Comparison of ENCODE assay signal across 8 cellular contexts in the genomic region with DNA sequence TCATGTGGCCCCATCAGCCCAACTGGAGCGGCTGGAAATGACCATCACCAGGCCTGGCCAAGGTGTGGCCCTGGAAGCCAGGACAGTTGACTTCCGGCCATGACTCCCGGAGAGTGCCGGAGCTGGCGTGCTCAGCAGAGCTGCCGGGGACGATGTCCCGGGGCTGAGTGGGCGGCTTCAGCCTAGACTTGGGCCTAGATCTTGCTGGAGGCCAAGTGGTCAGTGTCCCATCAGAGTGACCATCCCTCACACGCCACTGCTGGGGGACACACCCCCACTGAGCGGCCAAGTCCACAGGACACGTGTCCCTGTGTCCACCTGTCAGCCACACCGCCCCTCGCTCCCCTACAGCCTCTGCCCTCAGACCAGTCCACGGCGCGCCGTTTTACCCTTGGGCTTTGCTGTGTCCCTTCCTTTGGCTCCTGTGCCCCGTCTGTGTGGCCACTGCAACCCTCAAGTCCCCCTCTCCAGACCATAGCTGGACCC. TPM values are rescaled to one million over a fixed set of nuclear protein-coding genes. Genes with fewer than 3 reads are reported as not detected.
DNase-seq lines count a peak whose midpoint lies in the region; ATAC-seq and TF ChIP-seq lines count a peak whose summit lies in the region.

No MANE protein-coding gene starts in this region.

- peaks cover 0 to 14% (median 4%) of the 10 kb centered on the region in 4 donors for H3K36me3 ChIP-seq in upper lobe of left lung

- H3K4me3 ChIP-seq in upper lobe of left lung, result peak overlapping the region; percentile 27 to 57 (median 54)

- peaks cover 4% of the 10 kb centered on the region for H3K36me3 Mint-ChIP-seq in activated naive CD4-positive, alpha-beta T cell treated with anti-CD3 and anti-CD28 coated beads for 36 hours (ENCODE audit: low read depth)

- H3K27ac Mint-ChIP-seq in activated naive CD4-positive, alpha-beta T cell treated with anti-CD3 and anti-CD28 coated beads for 36 hours, result no peak overlapping the region

- peaks cover 25% of the 10 kb centered on the region for H3K4me1 Mint-ChIP-seq in activated naive CD4-positive, alpha-beta T cell treated with anti-CD3 and anti-CD28 coated beads for 36 hours (ENCODE audit: low read depth)

- TF ChIP-seq POLR2A in upper lobe of left lung (IDR thresholded peaks at IDR 0.05), result no peak

- CTCF ChIA-PET in activated naive CD4-positive, alpha-beta T cell treated with anti-CD3 and anti-CD28 coated beads for 36 hours (lab: Charles Lee), result interaction anchor here (0.6 to 1.8 kb wide), 3 partner anchors 10 to 192 kb away, joined by 3 to 7 read pairs (median 3); no protein-coding TSS in a partner anchor

- ATAC-seq in upper lobe of left lung (ENCODE audit: low FRiP score in 2 of 2), result no peak

- H3K4me1 ChIP-seq in upper lobe of left lung, result peaks cover 42 to 61% (median 50%) of the 10 kb centered on the region in 4 donors

- no peak for TF ChIP-seq CTCF in upper lobe of left lung (IDR thresholded peaks at IDR 0.05)

- H3K27me3 Mint-ChIP-seq in activated naive CD4-positive, alpha-beta T cell treated with anti-CD3 and anti-CD28 coated beads for 36 hours (ENCODE audit: low read depth), result no peaks in the 10 kb centered on the region

- intact Hi-C loops in activated naive CD4-positive, alpha-beta T cell treated with anti-CD3 and anti-CD28 coated beads for 36 hours (cut with micrococcal nuclease), result no loop called here

- TF ChIP-seq EP300 in upper lobe of left lung (IDR thresholded peaks at IDR 0.05), result no peak

- 84 to 91% methylated on average over 11 to 18 of the region's 19 CpGs for WGBS in upper lobe of left lung, 2 donors

- H3K9me3 ChIP-seq in upper lobe of left lung, result no peaks in the 10 kb centered on the region

- no peaks in the 10 kb centered on the region for H3K9me3 Mint-ChIP-seq in activated naive CD4-positive, alpha-beta T cell treated with anti-CD3 and anti-CD28 coated beads for 36 hours

- H3K27me3 ChIP-seq in upper lobe of left lung, result no peaks in the 10 kb centered on the region

- H3K4me3 Mint-ChIP-seq in activated naive CD4-positive, alpha-beta T cell treated with anti-CD3 and anti-CD28 coated beads for 36 hours, result peak overlapping the region; percentile 34

- H3K27ac ChIP-seq in cingulate gyrus (ENCODE audit: low read depth, low read length) (peak overlapping the region; percentile 94), upper lobe of left lung (peak overlapping the region; percentile 90 to 96 (median 94))

- DNase-seq in activated naive CD4-positive, alpha-beta T cell treated with anti-CD3 and anti-CD28 coated beads for 36 hours, result peak; percentile 11
- DNase-seq in activated naive CD4-positive, alpha-beta T cell treated with anti-CD3 and anti-CD28 coated beads, Interleukin-2, amount 50 U/mL, for 16 hours, result no peak
- peak; percentile 27 for DNase-seq in mucosa of gallbladder (ENCODE audit: low spot score)
- DNase-seq in upper lobe of left lung, result no peak
- DNase-seq in stimulated activated CD4-positive, alpha-beta T cell treated with anti-CD3 and anti-CD28 coated beads, Interleukin-4, amount 100 ng/mL, for 4 hours, result no peak
- DNase-seq in HT-29 (ENCODE audit: low spot score), result no peak
- DNase-seq in mesenteric fat pad (ENCODE audit: low spot score), result no peak

RNA-seq across cellular contexts. Expression of gene FAAP20, which starts 4.0 kb away (rescaled TPM):
- 10 to 100 TPM; 48.2 to 54.4 TPM for total RNA-seq in activated naive CD4-positive, alpha-beta T cell treated with anti-CD3 and anti-CD28 coated beads for 36 hours
- total RNA-seq in mucosa of gallbladder (74.2 TPM), upper lobe of left lung (10 to 100 TPM; 26.7 to 88.0 (median 66.8) TPM), mesenteric fat pad (42.6 TPM)
- total RNA-seq in HT-29 (2014; rRNA removed; shearing (Covaris generic)), result 99.3 and 119 TPM in 2 replicates

RNA-seq across cellular contexts. Expression of gene SKI, which starts 37.6 kb away (rescaled TPM):
- 10 to 100 TPM; 25.5 to 26.3 TPM for total RNA-seq in activated naive CD4-positive, alpha-beta T cell treated with anti-CD3 and anti-CD28 coated beads for 36 hours
- total RNA-seq in mucosa of gallbladder, result 78.9 TPM
- 100 to 1,000 TPM in 3 of 6 donors, 10 to 100 TPM in 3; 57.3 to 108 (median 96.9) TPM for total RNA-seq in upper lobe of left lung
- total RNA-seq in HT-29 (2014; rRNA removed; shearing (Covaris generic)), result 12.1 and 15.2 TPM in 2 replicates
- 101 TPM for total RNA-seq in mesenteric fat pad

Comparison
In these comparisons a context has a peak if more than half of its experiments do, and no peak if none do; other contexts are left out.
1. DNase-seq: peak in activated naive CD4-positive, alpha-beta T cell treated with anti-CD3 and anti-CD28 coated beads for 36 hours (single experiment) and mucosa of gallbladder (single experiment); none in activated naive CD4-positive, alpha-beta T cell treated with anti-CD3 and anti-CD28 coated beads, Interleukin-2, amount 50 U/mL, for 16 hours (single experiment), upper lobe of left lung (0 of 2), stimulated activated CD4-positive, alpha-beta T cell treated with anti-CD3 and anti-CD28 coated beads, Interleukin-4, amount 100 ng/mL, for 4 hours (0 of 2), HT-29 (single experiment) and mesenteric fat pad (single experiment).